ENCODE assay signal across 9 cellular contexts in the genomic region with DNA sequence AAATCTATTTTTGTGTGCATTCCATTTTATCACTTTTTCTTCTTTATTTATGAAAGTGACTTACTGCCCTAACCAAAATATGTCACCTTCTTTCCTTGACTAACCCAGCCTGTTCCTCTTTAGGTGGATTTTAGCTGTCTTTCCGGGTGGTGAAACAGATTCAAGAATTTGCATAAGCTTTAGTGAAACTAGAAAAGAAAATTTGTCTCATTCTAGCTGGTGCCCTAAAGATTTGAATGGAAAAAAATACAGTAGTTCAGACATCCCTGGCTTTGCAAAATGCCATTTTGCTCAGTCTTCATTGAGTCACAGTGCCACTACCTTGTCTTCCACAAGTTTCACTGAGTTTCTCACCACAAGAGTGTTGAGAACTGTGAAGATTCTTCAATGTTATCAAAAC. TPM values are rescaled to one million over a fixed set of nuclear protein-coding genes. Genes with fewer than 3 reads are reported as not detected.
DNase-seq lines count a peak whose midpoint lies in the region; ATAC-seq and TF ChIP-seq lines count a peak whose summit lies in the region.
"Had no signal": no experiment of that assay in that cellular context is flagged by ENCODE, and none has a peak within 500 bp of the region (broad histone marks: within the 10 kb centered on the region; RNA-seq: fewer than 3 reads in every experiment).

No MANE protein-coding gene starts in this region.

- DNase-seq in GM10248 (ENCODE audit: extremely low spot score) (peak; percentile 54), left lung (no peak), HEK293T (ENCODE audit: extremely low spot score) (no peak), HPDE6-E6E7 (ENCODE audit: extremely low spot score) (no peak)
- no peak for DNase-seq in stimulated activated naive CD4-positive, alpha-beta T cell (lab: John Stamatoyannopoulos, UW)
- DNase-seq: natural killer cell had no signal

- intact Hi-C loops in left lung (cut with DNase I) = no loop called here

- no peaks in the 10 kb centered on the region for H3K36me3 ChIP-seq in left lung

- no peak overlapping the region for H3K27ac ChIP-seq in left lung

- no peak for TF ChIP-seq CTCF in GM10248 (IDR thresholded peaks at IDR 0.05; ENCODE audit: control extremely low read depth, extremely low read depth, low read depth, missing control alignments)
- TF ChIP-seq CTCF in left lung (IDR thresholded peaks at IDR 0.05) = no peak

- CTCF ChIA-PET in GM10248 (lab: Yijun Ruan, JAX) = interaction anchor here (1.0 to 1.9 kb wide), 3 partner anchors 14 to 39 kb away, joined by 3 to 4 read pairs (median 4); no protein-coding TSS in a partner anchor
- CTCF ChIA-PET in HEK293T (lab: Yijun Ruan, JAX) = no interaction called here

- H3K4me1 ChIP-seq in left lung = no peaks in the 10 kb centered on the region

- POLR2A ChIA-PET in GM10248 (lab: Yijun Ruan, JAX) (interaction anchor here (0.7 kb wide), 1 partner anchor 37 kb away, joined by 4 read pairs; no protein-coding TSS in a partner anchor), HEK293T (lab: Yijun Ruan, JAX) (no interaction called here)

- no peaks in the 10 kb centered on the region for H3K27me3 ChIP-seq in left lung

- H3K4me3 ChIP-seq in left lung = no peak overlapping the region

- ATAC-seq in GM19351 (IDR thresholded peaks at IDR 0.05; ENCODE audit: unreplicated experiment) = peak; percentile 79
- peak; percentile 71 for ATAC-seq in HG02852 (IDR thresholded peaks at IDR 0.05; ENCODE audit: unreplicated experiment)
- peak; percentile 59 for ATAC-seq in HG03575 (IDR thresholded peaks at IDR 0.05; ENCODE audit: extremely low read depth, insufficient number of reproducible peaks, low FRiP score, unreplicated experiment)
- ATAC-seq in left lung = no peak
- ATAC-seq: natural killer cell had no signal

- no peaks in the 10 kb centered on the region for H3K9me3 ChIP-seq in left lung

TF ChIP-seq in HEK293T, 16 proteins besides CTCF, POLR2A, EP300 and RAD21:
- TF ChIP-seq L3MBTL2 (conservative IDR thresholded peaks at IDR 0.05) (no peak), CTBP1 (IDR thresholded peaks at IDR 0.05; ENCODE audit: borderline replicate concordance) (no peak), SP1 (IDR thresholded peaks at IDR 0.05) (no peak), BHLHE40 (IDR thresholded peaks at IDR 0.05; ENCODE audit: borderline replicate concordance) (no peak), ELF4 (IDR thresholded peaks at IDR 0.05) (no peak), TARDBP (IDR thresholded peaks at IDR 0.05) (no peak), FOXK2 (IDR thresholded peaks at IDR 0.05) (no peak), HDGF (IDR thresholded peaks at IDR 0.05; ENCODE audit: borderline replicate concordance) (no peak), ARNT (IDR thresholded peaks at IDR 0.05) (no peak), ZNF384 (IDR thresholded peaks at IDR 0.05) (no peak), NFRKB (IDR thresholded peaks at IDR 0.05) (no peak), FOXM1 (IDR thresholded peaks at IDR 0.05; ENCODE audit: borderline replicate concordance) (no peak), FOXA1 (IDR thresholded peaks at IDR 0.05) (no peak), LEF1 (IDR thresholded peaks at IDR 0.05; ENCODE audit: borderline replicate concordance) (no peak), SUZ12 (IDR thresholded peaks at IDR 0.05) (no peak)
- TF ChIP-seq, protein P1, sequence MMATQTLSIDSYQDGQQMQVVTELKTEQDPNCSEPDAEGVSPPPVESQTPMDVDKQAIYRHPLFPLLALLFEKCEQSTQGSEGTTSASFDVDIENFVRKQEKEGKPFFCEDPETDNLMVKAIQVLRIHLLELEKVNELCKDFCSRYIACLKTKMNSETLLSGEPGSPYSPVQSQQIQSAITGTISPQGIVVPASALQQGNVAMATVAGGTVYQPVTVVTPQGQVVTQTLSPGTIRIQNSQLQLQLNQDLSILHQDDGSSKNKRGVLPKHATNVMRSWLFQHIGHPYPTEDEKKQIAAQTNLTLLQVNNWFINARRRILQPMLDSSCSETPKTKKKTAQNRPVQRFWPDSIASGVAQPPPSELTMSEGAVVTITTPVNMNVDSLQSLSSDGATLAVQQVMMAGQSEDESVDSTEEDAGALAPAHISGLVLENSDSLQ (IDR thresholded peaks at IDR 0.05) = no peak

RNA-seq across cellular contexts. Expression of a gene that starts 28.2 kb away (rescaled TPM):
- total RNA-seq in left lung = 10 to 100 TPM; 49.7 to 65.9 TPM

RNA-seq across cellular contexts. Expression of a gene that starts 29.3 kb away (rescaled TPM):
- under 1 TPM in 1 of 2 donors, not detected in 1; 0.41 TPM for total RNA-seq in left lung
